In the genomic region with DNA sequence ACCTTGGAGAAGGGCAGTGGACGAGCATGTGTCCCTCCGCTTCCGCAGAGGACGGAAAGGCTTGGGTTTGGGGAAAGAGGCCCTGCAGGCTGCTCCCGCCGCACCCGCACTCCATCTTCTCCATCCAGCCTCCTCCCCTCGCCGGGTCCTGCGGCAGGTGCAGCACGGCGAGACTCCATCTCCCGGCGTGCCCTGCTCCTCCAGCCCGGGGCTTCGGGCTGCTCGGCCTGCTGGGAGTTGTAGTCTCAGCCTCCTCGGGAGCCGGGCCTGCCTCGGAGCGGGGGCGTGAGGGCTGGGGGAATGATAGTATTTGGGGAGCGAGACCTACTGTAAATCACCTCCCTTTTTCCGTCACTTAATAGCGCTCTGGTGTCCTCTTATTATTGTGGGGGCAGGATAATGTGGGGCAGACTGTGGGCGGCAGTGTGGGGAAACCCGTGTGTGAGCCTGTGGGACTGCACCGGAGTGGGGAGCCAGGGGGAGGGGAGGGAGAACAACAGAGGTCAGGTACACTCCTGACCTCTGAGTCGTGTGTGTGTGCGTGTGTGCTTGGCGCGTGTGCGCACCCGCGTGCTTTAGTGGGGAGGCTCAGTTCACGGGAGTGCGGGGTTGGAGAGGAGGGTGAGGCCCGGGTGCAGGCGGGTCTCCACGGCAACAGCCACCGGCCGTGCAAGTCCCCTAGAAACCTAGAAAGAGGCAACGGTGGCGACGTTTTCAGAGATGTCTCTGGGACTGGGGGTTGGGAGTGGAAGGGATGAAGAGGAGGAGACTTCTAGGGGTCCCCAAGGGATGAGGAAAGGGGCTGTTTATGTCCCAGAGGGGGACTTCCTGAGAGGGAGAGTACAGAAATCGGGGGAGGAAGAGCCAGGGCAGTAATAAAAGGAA, we compare ENCODE assay signal across 9 cellular contexts. TPM values are rescaled to one million over a fixed set of nuclear protein-coding genes. Genes with fewer than 3 reads are reported as not detected.
A peak's percentile ranks its signal among the peaks of the same experiment; 100 is the strongest.
DNase-seq lines count a peak whose midpoint lies in the region; ATAC-seq and TF ChIP-seq lines count a peak whose summit lies in the region.
"Had no signal": no experiment of that assay in that cellular context is flagged by ENCODE, and none has a peak within 500 bp of the region (broad histone marks: within the 10 kb centered on the region; RNA-seq: fewer than 3 reads in every experiment).

No MANE protein-coding gene starts in this region.

- peak; percentile 87 for ATAC-seq in GM21390 (IDR thresholded peaks at IDR 0.05; ENCODE audit: unreplicated experiment)

- H3K4me3 ChIP-seq in HUES6 (ENCODE audit: low read depth, low read length): peak overlapping the region; percentile 88
- H3K4me3 ChIP-seq in fibroblast of villous mesenchyme (ENCODE audit: low read depth, low read length): peak overlapping the region; percentile 52

- peak overlapping the region; percentile 77 for H3K27ac Mint-ChIP-seq in activated T-helper 2 cell treated with anti-CD3 and anti-CD28 coated beads, Interferon-gamma antibody, Interleukin-2, Interleukin-4, amounts not matched to agents 10 μg/mL and 5 μg/mL and 100 μg/mL, durations not matched to agents 14 hours and 24 hours and 36 hours
- H3K27ac Mint-ChIP-seq in nephron: peak overlapping the region; percentile 32 to 79 (median 41)

- peaks cover 18% of the 10 kb centered on the region; the same call in 1 of the 2 replicates for H3K4me1 ChIP-seq in HUES6 (ENCODE audit: control insufficient read depth, insufficient read depth, low read length)

- peaks cover 26% of the 10 kb centered on the region for H3K4me1 Mint-ChIP-seq in activated T-helper 2 cell treated with anti-CD3 and anti-CD28 coated beads, Interferon-gamma antibody, Interleukin-2, Interleukin-4, amounts not matched to agents 10 μg/mL and 5 μg/mL and 100 μg/mL, durations not matched to agents 14 hours and 24 hours and 36 hours (ENCODE audit: low read depth)
- H3K4me1 Mint-ChIP-seq in nephron: peaks cover 25% of the 10 kb centered on the region

- no peak overlapping the region for H3K9ac ChIP-seq in HUES6 (ENCODE audit: low read length)

- H3K9me3 ChIP-seq in HUES6 (ENCODE audit: control insufficient read depth, insufficient read depth, low read depth, low read length): no peaks in the 10 kb centered on the region

- peaks cover 72% of the 10 kb centered on the region for H3K27me3 ChIP-seq in HUES6 (ENCODE audit: control insufficient read depth, insufficient read depth, low read length)

- H3K9me3 Mint-ChIP-seq in activated T-helper 2 cell treated with anti-CD3 and anti-CD28 coated beads, Interferon-gamma antibody, Interleukin-2, Interleukin-4, amounts not matched to agents 10 μg/mL and 5 μg/mL and 100 μg/mL, durations not matched to agents 14 hours and 24 hours and 36 hours: no peaks in the 10 kb centered on the region
- no peaks in the 10 kb centered on the region for H3K9me3 Mint-ChIP-seq in nephron

- no peaks in the 10 kb centered on the region for H3K36me3 ChIP-seq in HUES6 (ENCODE audit: control insufficient read depth, insufficient read depth, low read length)

- H3K36me3 Mint-ChIP-seq in activated T-helper 2 cell treated with anti-CD3 and anti-CD28 coated beads, Interferon-gamma antibody, Interleukin-2, Interleukin-4, amounts not matched to agents 10 μg/mL and 5 μg/mL and 100 μg/mL, durations not matched to agents 14 hours and 24 hours and 36 hours (ENCODE audit: low read depth): no peaks in the 10 kb centered on the region
- H3K36me3 Mint-ChIP-seq in nephron (ENCODE audit: low read depth): no peaks in the 10 kb centered on the region

- TF ChIP-seq CTCF in fibroblast of villous mesenchyme (IDR thresholded peaks at IDR 0.05; ENCODE audit: insufficient read depth, low read depth, low read length) (no peak), nephron (IDR thresholded peaks at IDR 0.05; ENCODE audit: unreplicated experiment in 3 of 3) (no peak)

- H3K27ac ChIP-seq in HUES6 (ENCODE audit: low read depth, low read length): no peak overlapping the region

- intact Hi-C loops in activated T-helper 2 cell treated with anti-CD3 and anti-CD28 coated beads, Interferon-gamma antibody, Interleukin-2, Interleukin-4, amounts not matched to agents 10 μg/mL and 5 μg/mL and 100 μg/mL, durations not matched to agents 14 hours and 24 hours and 36 hours (cut with micrococcal nuclease): loop anchor here (2.0 kb wide), 2 partner anchors 23 to 77 kb away; a partner anchor contains a TSS

- DNase-seq in COLO829 (ENCODE audit: low spot score) (peak; percentile 86), fibroblast of villous mesenchyme (ENCODE audit: low read depth) (peak; percentile 10)
- peak; percentile 73 for DNase-seq in activated T-helper 2 cell treated with anti-CD3 and anti-CD28 coated beads, Interferon-gamma antibody, Interleukin-2, Interleukin-4, amounts not matched to agents 10 μg/mL and 5 μg/mL and 100 μg/mL, durations not matched to agents 14 hours and 24 hours and 36 hours (ENCODE audit: low spot score)
- peak; percentile 80 for DNase-seq in stimulated activated naive CD4-positive, alpha-beta T cell treated with Interleukin-2 at 50 U/mL for 16 hours (lab: John Stamatoyannopoulos, UW)

- H3K27me3 Mint-ChIP-seq in activated T-helper 2 cell treated with anti-CD3 and anti-CD28 coated beads, Interferon-gamma antibody, Interleukin-2, Interleukin-4, amounts not matched to agents 10 μg/mL and 5 μg/mL and 100 μg/mL, durations not matched to agents 14 hours and 24 hours and 36 hours (ENCODE audit: low read depth): peaks cover 19% of the 10 kb centered on the region
- peaks cover 21% of the 10 kb centered on the region for H3K27me3 Mint-ChIP-seq in nephron (ENCODE audit: low read depth)

- peak overlapping the region; percentile 77 for H3K4me3 Mint-ChIP-seq in activated T-helper 2 cell treated with anti-CD3 and anti-CD28 coated beads, Interferon-gamma antibody, Interleukin-2, Interleukin-4, amounts not matched to agents 10 μg/mL and 5 μg/mL and 100 μg/mL, durations not matched to agents 14 hours and 24 hours and 36 hours (ENCODE audit: low read depth)
- peak overlapping the region; percentile 80 to 88 (median 86) for H3K4me3 Mint-ChIP-seq in nephron

TF ChIP-seq in PFSK-1, 5 proteins besides CTCF, POLR2A, EP300 and RAD21:
- TF ChIP-seq SIN3A (IDR thresholded peaks at IDR 0.05; ENCODE audit: borderline replicate concordance, insufficient read depth, low read length) (no peak), FOXP2 (optimal IDR thresholded peaks at IDR 0.05; ENCODE audit: borderline replicate concordance, extremely low read depth, extremely low read length, insufficient read depth) (peak; percentile 63)

RNA-seq across cellular contexts. Expression of a gene that starts 4.1 kb away (rescaled TPM):
- polyA plus RNA-seq in PFSK-1 (2012; ENCODE audit: insufficient read length, low read depth): not detected
- total RNA-seq in activated T-helper 2 cell treated with anti-CD3 and anti-CD28 coated beads, Interferon-gamma antibody, Interleukin-2, Interleukin-4, amounts not matched to agents 10 μg/mL and 5 μg/mL and 100 μg/mL, durations not matched to agents 14 hours and 24 hours and 36 hours: 1.5 TPM in 2 replicates
- not detected in 2 replicates for total RNA-seq in fibroblast of villous mesenchyme

RNA-seq across cellular contexts. Expression of a gene that starts 18.1 kb away (rescaled TPM):
- polyA plus RNA-seq in PFSK-1 (2012; ENCODE audit: insufficient read length, low read depth): 248 TPM
- total RNA-seq in activated T-helper 2 cell treated with anti-CD3 and anti-CD28 coated beads, Interferon-gamma antibody, Interleukin-2, Interleukin-4, amounts not matched to agents 10 μg/mL and 5 μg/mL and 100 μg/mL, durations not matched to agents 14 hours and 24 hours and 36 hours: 70.5 and 76.7 TPM in 2 replicates
- 21.6 and 41.9 TPM in 2 replicates for total RNA-seq in fibroblast of villous mesenchyme

RNA-seq across cellular contexts. Expression of a gene that starts 50.7 kb away (rescaled TPM):
- not detected for polyA plus RNA-seq in PFSK-1 (2012; ENCODE audit: insufficient read length, low read depth)
- not detected in 2 replicates for total RNA-seq in activated T-helper 2 cell treated with anti-CD3 and anti-CD28 coated beads, Interferon-gamma antibody, Interleukin-2, Interleukin-4, amounts not matched to agents 10 μg/mL and 5 μg/mL and 100 μg/mL, durations not matched to agents 14 hours and 24 hours and 36 hours
- not detected in 2 replicates for total RNA-seq in fibroblast of villous mesenchyme
- total RNA-seq: activated CD8-positive, alpha-beta memory T cell treated with anti-CD3 and anti-CD28 coated beads for 36 hours had no signal

Comparison
In these comparisons a context has a peak if more than half of its experiments do, and no peak if none do; other contexts are left out.
1. DNase-seq: peak in every context shown above with its lines; median percentile 86 in COLO829; 80 in stimulated activated naive CD4-positive, alpha-beta T cell treated with Interleukin-2 at 50 U/mL for 16 hours; 73 in activated T-helper 2 cell treated with anti-CD3 and anti-CD28 coated beads, Interferon-gamma antibody, Interleukin-2, Interleukin-4, amounts not matched to agents 10 μg/mL and 5 μg/mL and 100 μg/mL, durations not matched to agents 14 hours and 24 hours and 36 hours; 10 in fibroblast of villous mesenchyme.